In genomic region chr19:32867436-32867835, GRCh38 we compare ENCODE assay signal across 11 cellular contexts. TPM values are rescaled to one million over a fixed set of nuclear protein-coding genes. Genes with fewer than 3 reads are reported as not detected.
DNase-seq lines count a peak whose midpoint lies in the region; TF ChIP-seq lines count a peak whose summit lies in the region.
"Not testable (repeated sequence)": the region's sequence is repeated elsewhere in the genome, so short reads cannot be mapped to it uniquely, and the experiment has no call there.
"Had no signal": no experiment of that assay in that cellular context is flagged by ENCODE, and none has a peak within 500 bp of the region (broad histone marks: within the 10 kb centered on the region; RNA-seq: fewer than 3 reads in every experiment).

No MANE protein-coding gene starts in this region.

- not testable (repeated sequence) for H3K36me3 ChIP-seq in mammary epithelial cell (ENCODE audit: insufficient read depth, low read length); trophoblast cell (ENCODE audit: control insufficient read depth in 1 of 2, insufficient read depth in 2 of 2, low read length in 2 of 2)

- BruUV-seq in mammary epithelial cell (replicated peaks; lab: Mats Ljungman, UMichigan): not testable (repeated sequence)

- H3K23ac ChIP-seq in trophoblast cell (ENCODE audit: low read length): not testable (repeated sequence)

- H3K27me3 Mint-ChIP-seq in chondrocyte (ENCODE audit: low read depth): not testable (repeated sequence)

- H3K4ac ChIP-seq in trophoblast cell (ENCODE audit: low read depth, low read length): not testable (repeated sequence)

- not testable (repeated sequence) for H3K9ac ChIP-seq in mammary epithelial cell (ENCODE audit: insufficient read depth, low read length); trophoblast cell (ENCODE audit: low read length)

- peak; percentile 13 for DNase-seq in activated CD8-positive, alpha-beta memory T cell treated with anti-CD3 and anti-CD28 coated beads, Interleukin-2, amount 50 U/mL, for 48 hours
- DNase-seq in mammary epithelial cell: peak; percentile 41
- DNase-seq in chondrocyte (ENCODE audit: low spot score): peak; percentile 13
- DNase-seq in trophoblast cell: peak; percentile 84 to 89

- not testable (repeated sequence) for H3K36me3 Mint-ChIP-seq in chondrocyte (ENCODE audit: low read depth)

- dilution Hi-C loops in mammary epithelial cell (cut with HindIII; ENCODE audit: low sequenced_read_pairs): loop anchor here (5.0 kb wide), 1 partner anchor 80 kb away; no protein-coding TSS in a partner anchor

- not testable (repeated sequence) for H3K4me2 ChIP-seq in mammary epithelial cell (ENCODE audit: insufficient read depth, low read depth, low read length); trophoblast cell (ENCODE audit: low read length)

- not testable (repeated sequence) for H3K79me2 ChIP-seq in mammary epithelial cell (ENCODE audit: insufficient read depth, low read length); trophoblast cell (ENCODE audit: control insufficient read depth, insufficient read depth, low read length, poor library complexity)

- H3K4me3 ChIP-seq in mammary epithelial cell (replicated peaks in 1 of 3; ENCODE audit: insufficient read depth in 1 of 3, low read depth in 2 of 3, low read length in 3 of 3); trophoblast cell (ENCODE audit: low read depth, low read length): not testable (repeated sequence)

- not testable (repeated sequence) for H4K20me1 ChIP-seq in mammary epithelial cell (ENCODE audit: insufficient read depth, low read length)

- H3K79me1 ChIP-seq in trophoblast cell (ENCODE audit: low read length): not testable (repeated sequence)

- H3K4me1 ChIP-seq in mammary epithelial cell (ENCODE audit: insufficient read depth, low read length); trophoblast cell (ENCODE audit: control insufficient read depth in 1 of 2, insufficient read depth in 2 of 2, low read length in 2 of 2): not testable (repeated sequence)

- not testable (repeated sequence) for H3K27ac ChIP-seq in mammary epithelial cell (ENCODE audit: insufficient read depth, low read depth, low read length); trophoblast cell (ENCODE audit: low read depth, low read length)

- H3K14ac ChIP-seq in trophoblast cell (ENCODE audit: low read length): not testable (repeated sequence)

- not testable (repeated sequence) for H3K9me3 ChIP-seq in mammary epithelial cell (replicated peaks; ENCODE audit: insufficient read depth, low read length); trophoblast cell (ENCODE audit: insufficient read depth, low read depth, low read length)

- H2BK12ac ChIP-seq in trophoblast cell (ENCODE audit: low read length): not testable (repeated sequence)

- WGBS in mammary epithelial cell (ENCODE audit: low coverage, missing lambda C conversion rate): 10% methylated on average over 8 of the region's 9 CpGs
- WGBS in trophoblast cell (ENCODE audit: extremely low coverage, insufficient coverage, insufficient read length): no CpG with 5 or more reads among the region's 9 CpGs

- in situ Hi-C loops in mammary epithelial cell (cut with MboI; ENCODE audit: low sequenced_read_pairs in 2 of 2): not testable (repeated sequence)

- not testable (repeated sequence) for H4K8ac ChIP-seq in trophoblast cell (ENCODE audit: low read depth, low read length)

- H3K27ac Mint-ChIP-seq in chondrocyte (ENCODE audit: unreplicated experiment): not testable (repeated sequence)

- not testable (repeated sequence) for H2BK5ac ChIP-seq in trophoblast cell (ENCODE audit: low read depth, low read length, poor library complexity)

- H2BK120ac ChIP-seq in trophoblast cell (ENCODE audit: insufficient read depth, low read length, poor library complexity): not testable (repeated sequence)

- not testable (repeated sequence) for H3K9me3 Mint-ChIP-seq in chondrocyte (ENCODE audit: low read depth)

- not testable (repeated sequence) for H4K12ac ChIP-seq in trophoblast cell (ENCODE audit: low read depth, low read length)

- H2AFZ ChIP-seq in mammary epithelial cell (ENCODE audit: low read depth, low read length); trophoblast cell (ENCODE audit: insufficient read depth, low read length, poor library complexity): not testable (repeated sequence)

- H3K18ac ChIP-seq in trophoblast cell (ENCODE audit: low read length): not testable (repeated sequence)

- intact Hi-C loops in mammary epithelial cell (cut with micrococcal nuclease): not testable (repeated sequence)

- not testable (repeated sequence) for H3K27me3 ChIP-seq in mammary epithelial cell (ENCODE audit: insufficient read depth, low read length); trophoblast cell (ENCODE audit: insufficient read depth, low read length)

- not testable (repeated sequence) for H2AK5ac ChIP-seq in trophoblast cell (ENCODE audit: low read length)

- not testable (repeated sequence) for H4K91ac ChIP-seq in trophoblast cell (ENCODE audit: low read depth, low read length)

- not testable (repeated sequence) for H3K4me1 Mint-ChIP-seq in chondrocyte (ENCODE audit: low read depth)

- not testable (repeated sequence) for TF ChIP-seq CTCF in mammary epithelial cell (conservative IDR thresholded peaks at IDR 0.05 in 1 of 2, IDR thresholded peaks at IDR 0.05 in 1 of 2; ENCODE audit: extremely low read depth in 1 of 2, insufficient read depth in 1 of 2, low read depth in 1 of 2, low read length in 2 of 2); chondrocyte (IDR thresholded peaks at IDR 0.05)

- CTCF ChIA-PET in mammary epithelial cell (lab: Charles Lee; ENCODE audit: low non-redundant PET): not testable (repeated sequence)

- not testable (repeated sequence) for H3K4me3 Mint-ChIP-seq in chondrocyte (ENCODE audit: unreplicated experiment)

RNA-seq across cellular contexts. Expression of gene SLC7A9, which starts 2.1 kb away (rescaled TPM):
- total RNA-seq in mammary epithelial cell (under 1 TPM in 1 of 2 donors, not detected in 1; 0.17 TPM), chondrocyte (0.35 to 0.60 TPM (median 0.41 TPM) in 3 replicates)
- 0.03 TPM for polyA plus RNA-seq in mammary epithelial cell
- polyA minus RNA-seq in mammary epithelial cell: not detected
- 0.10 TPM in 2 replicates for polyA plus RNA-seq in trophoblast cell (2013)
- total RNA-seq: Daoy had no signal
- polyA plus RNA-seq: AG04450; CD14-positive monocyte; CD4-positive, alpha-beta memory T cell; CD4-positive, CD25-positive, alpha-beta regulatory T cell; CD8-positive, alpha-beta memory T cell; GM12878 had no signal

Comparison
In these comparisons a context has a peak if more than half of its experiments do, and no peak if none do; other contexts are left out.
1. DNase-seq: peak in every context shown above with its lines; median percentile 86 in trophoblast cell; 41 in mammary epithelial cell; 13 in activated CD8-positive, alpha-beta memory T cell treated with anti-CD3 and anti-CD28 coated beads, Interleukin-2, amount 50 U/mL, for 48 hours; 13 in chondrocyte.